ENCODE assay signal across 18 cellular contexts in genomic region chr1:191865479-191865878, GRCh38.
A peak's percentile ranks its signal among the peaks of the same experiment; 100 is the strongest.
DNase-seq lines count a peak whose midpoint lies in the region; ATAC-seq and TF ChIP-seq lines count a peak whose summit lies in the region.
"Had no signal": no experiment of that assay in that cellular context is flagged by ENCODE, and none has a peak within 500 bp of the region (broad histone marks: within the 10 kb centered on the region; RNA-seq: fewer than 3 reads in every experiment).

No MANE protein-coding gene starts in this region.

- no peak overlapping the region for H3K18ac ChIP-seq in IMR-90 (ENCODE audit: low read depth, low read length)

- no peak for TF ChIP-seq POLR2A in breast epithelium (IDR thresholded peaks at IDR 0.05)
- no peak for TF ChIP-seq POLR2A in IMR-90 (IDR thresholded peaks at IDR 0.05; ENCODE audit: low read depth, low read length)

- no peak overlapping the region for H3K14ac ChIP-seq in IMR-90 (replicated peaks; ENCODE audit: low read depth, low read length)

- H3K4me1 Mint-ChIP-seq in MCF 10A (ENCODE audit: insufficient read depth, unreplicated experiment): peaks cover 6% of the 10 kb centered on the region
- H3K4me1 Mint-ChIP-seq: CD4-positive, alpha-beta memory T cell had no signal

- TF ChIP-seq CTCF in MCF 10A (IDR thresholded peaks at IDR 0.05; ENCODE audit: unreplicated experiment) (no peak), breast epithelium (IDR thresholded peaks at IDR 0.05) (no peak), IMR-90 (conservative IDR thresholded peaks at IDR 0.05; ENCODE audit: low read depth, low read length) (no peak), SU-DHL-6 (IDR thresholded peaks at IDR 0.05; ENCODE audit: insufficient read depth, low read length, poor library complexity, severe bottlenecking) (no peak)

- H3K36me3 ChIP-seq in breast epithelium (no peaks in the 10 kb centered on the region), IMR-90 (ENCODE audit: control insufficient read depth, insufficient read depth, low read length) (no peaks in the 10 kb centered on the region), SU-DHL-6 (ENCODE audit: low read length) (0 out of 2 replicates have a peak, but pooled peaks cover 2% of the 10 kb centered on the region)
- H3K36me3 ChIP-seq: HAP-1 had no signal

- no peaks in the 10 kb centered on the region for H3K79me2 ChIP-seq in SU-DHL-6 (ENCODE audit: insufficient read depth, low read length)

- no peak overlapping the region for H3K9ac ChIP-seq in IMR-90 (ENCODE audit: low read depth, low read length)
- no peak overlapping the region for H3K9ac ChIP-seq in SU-DHL-6 (ENCODE audit: low read length)

- H3K56ac ChIP-seq in IMR-90 (ENCODE audit: extremely low read depth, insufficient read depth, low read length): no peak overlapping the region

- H2BK120ac ChIP-seq in IMR-90 (ENCODE audit: low read depth, low read length): no peak overlapping the region

- BruUV-seq in MCF 10A (replicated peaks; lab: Mats Ljungman, UMichigan): no TSS peak
- no TSS peak for BruUV-seq in IMR-90 (replicated peaks; lab: Mats Ljungman, UMichigan)

- no peak overlapping the region for H4K91ac ChIP-seq in IMR-90 (ENCODE audit: insufficient read depth, low read depth, low read length)

- no peak overlapping the region for H2BK20ac ChIP-seq in IMR-90 (ENCODE audit: low read depth, low read length)

- ATAC-seq in IMR-90 (ENCODE audit: low read depth): no peak
- ATAC-seq in left colon: no peak

- no peaks in the 10 kb centered on the region for H3K9me2 ChIP-seq in SU-DHL-6 (replicated peaks; ENCODE audit: insufficient read depth, low read length)

- no peak overlapping the region for H4K5ac ChIP-seq in IMR-90 (ENCODE audit: low read depth, low read length)

- H3K27me3 ChIP-seq in breast epithelium (no peaks in the 10 kb centered on the region), IMR-90 (ENCODE audit: control insufficient read depth, insufficient read depth, low read length) (no peaks in the 10 kb centered on the region), SU-DHL-6 (ENCODE audit: low read length) (no peaks in the 10 kb centered on the region)

- H3K27ac ChIP-seq in breast epithelium (no peak overlapping the region), IMR-90 (ENCODE audit: insufficient read depth, low read length) (no peak overlapping the region), SU-DHL-6 (ENCODE audit: low read depth, low read length) (no peak overlapping the region)

- no CpG with 5 or more reads among the region's 6 CpGs for WGBS in IMR-90 (ENCODE audit: extremely low coverage in 2 of 2, insufficient read length in 1 of 2), 2 experiments

- H3K4me1 ChIP-seq in breast epithelium: no peaks in the 10 kb centered on the region
- no peaks in the 10 kb centered on the region for H3K4me1 ChIP-seq in IMR-90 (ENCODE audit: control insufficient read depth, insufficient read depth, low read length)
- H3K4me1 ChIP-seq: HAP-1 had no signal

- no peak overlapping the region for H2BK5ac ChIP-seq in IMR-90 (ENCODE audit: low read depth, low read length, poor library complexity, severe bottlenecking)

- H3K9me1 ChIP-seq in IMR-90 (ENCODE audit: insufficient read depth, low read length): no peaks in the 10 kb centered on the region

- no peak overlapping the region for H3K4me3 Mint-ChIP-seq in MCF 10A (ENCODE audit: unreplicated experiment)
- H3K4me3 Mint-ChIP-seq: CD4-positive, alpha-beta memory T cell; HFFc6 had no signal

- H3K9me3 ChIP-seq in breast epithelium (peaks cover 0 to 16% of the 10 kb centered on the region in 2 donors), IMR-90 (ENCODE audit: control insufficient read depth, insufficient read depth, low read length) (no peaks in the 10 kb centered on the region), SU-DHL-6 (ENCODE audit: insufficient read depth, low read length) (peaks cover 6% of the 10 kb centered on the region; the same call in 1 of the 2 replicates)
- H3K9me3 ChIP-seq: HAP-1 had no signal

- no peaks in the 10 kb centered on the region for H3K79me1 ChIP-seq in IMR-90 (ENCODE audit: low read depth in 1 of 2, low read length in 2 of 2)

- TF ChIP-seq RAD21 in IMR-90 (IDR thresholded peaks at IDR 0.05; ENCODE audit: low read length): no peak

- H3K4me3 ChIP-seq in breast epithelium (no peak overlapping the region), IMR-90 (ENCODE audit: insufficient read depth, low read depth, low read length) (no peak overlapping the region), SU-DHL-6 (ENCODE audit: insufficient read depth, low read length, poor library complexity, severe bottlenecking) (no peak overlapping the region)
- H3K4me3 ChIP-seq: HAP-1 had no signal

- H3K27me3 Mint-ChIP-seq in MCF 10A (ENCODE audit: insufficient read depth, unreplicated experiment): no peaks in the 10 kb centered on the region
- H3K27me3 Mint-ChIP-seq: CD4-positive, alpha-beta memory T cell had no signal

- H3K4me2 ChIP-seq in IMR-90 (ENCODE audit: low read depth, low read length): no peak overlapping the region
- no peak overlapping the region for H3K4me2 ChIP-seq in SU-DHL-6 (ENCODE audit: low read depth, low read length, poor library complexity, severe bottlenecking)

- CTCF ChIA-PET in MCF 10A (lab: Yijun Ruan, JAX) (no interaction called here), IMR-90 (lab: Yijun Ruan, JAX) (no interaction called here)

- DNase-seq in MCF 10A (ENCODE audit: unreplicated experiment) (no peak), breast epithelium (ENCODE audit: low spot score in 2 of 2) (no peak), IMR-90 (no peak), activated T-cell treated with anti-CD3 and anti-CD28 coated beads for 4 hours (no peak), left colon (no peak)
- no peak for DNase-seq in stimulated activated CD8-positive, alpha-beta memory T cell treated with anti-CD3 and anti-CD28 coated beads, Interleukin-4, amount 100 ng/mL, for 48 hours
- DNase-seq: 8988T; C1 segment of cervical spinal cord; Calu3; CD4-positive, alpha-beta memory T cell; COR-L47; DMS53; DMS79 treated with DMSO at 0.1 percent for 48 hours; GF-D8; GOT3; HFFc6 had no signal

- intact Hi-C loops in MCF 10A (cut with micrococcal nuclease): no loop called here
- intact Hi-C loops in breast epithelium (cut with DNase I; ENCODE audit: low total_unique reads): no loop called here
- intact Hi-C loops in IMR-90 (cut with micrococcal nuclease): no loop called here
- intact Hi-C loops in left colon (cut with DNase I, micrococcal nuclease): no loop called here

- H4K20me1 ChIP-seq in IMR-90 (ENCODE audit: insufficient read depth, low read length): no peaks in the 10 kb centered on the region
- no peaks in the 10 kb centered on the region for H4K20me1 ChIP-seq in SU-DHL-6 (ENCODE audit: low read depth, low read length)

- H3K4ac ChIP-seq in IMR-90 (ENCODE audit: low read depth, low read length): no peak overlapping the region

- H4K8ac ChIP-seq in IMR-90 (ENCODE audit: low read depth in 2 of 2, low read length in 2 of 2): no peak overlapping the region

- no peak overlapping the region for H2AFZ ChIP-seq in IMR-90 (replicated peaks; ENCODE audit: low read length, poor library complexity)
- H2AFZ ChIP-seq in SU-DHL-6 (ENCODE audit: low read depth, low read length, severe bottlenecking): peak overlapping the region; percentile 19

- no peaks in the 10 kb centered on the region for H3K36me3 Mint-ChIP-seq in MCF 10A (ENCODE audit: insufficient read depth, unreplicated experiment)
- H3K36me3 Mint-ChIP-seq: CD4-positive, alpha-beta memory T cell had no signal

- H3K9me3 Mint-ChIP-seq in MCF 10A (ENCODE audit: unreplicated experiment): peaks cover 22% of the 10 kb centered on the region

- H3K23ac ChIP-seq in IMR-90 (ENCODE audit: low read depth, low read length): no peak overlapping the region

- peak overlapping the region; percentile 28 for H3K27ac Mint-ChIP-seq in MCF 10A (ENCODE audit: low read depth, unreplicated experiment)
- H3K27ac Mint-ChIP-seq: CD4-positive, alpha-beta memory T cell; HFFc6 had no signal

- no peak overlapping the region for H2AK9ac ChIP-seq in IMR-90 (replicated peaks; ENCODE audit: low read depth, low read length, poor library complexity)

- in situ Hi-C loops in IMR-90 (cut with MboI; ENCODE audit: low sequenced_read_pairs): no loop called here

- no peaks in the 10 kb centered on the region for H3F3A ChIP-seq in SU-DHL-6 (ENCODE audit: insufficient read depth)

- no peak overlapping the region for H2AK5ac ChIP-seq in IMR-90 (ENCODE audit: low read depth, low read length)

- POLR2A ChIA-PET in MCF 10A (lab: Yijun Ruan, JAX) (no interaction called here), IMR-90 (lab: Charles Lee; ENCODE audit: unreplicated experiment) (no interaction called here)

- H2BK15ac ChIP-seq in IMR-90 (ENCODE audit: low read depth, low read length): no peak overlapping the region

- dilution Hi-C loops in IMR-90 (cut with HindIII; ENCODE audit: low sequenced_read_pairs, unreplicated experiment): no loop called here

TF ChIP-seq in IMR-90, 13 proteins besides CTCF, POLR2A, EP300 and RAD21:
- TF ChIP-seq MXI1 (IDR thresholded peaks at IDR 0.05; ENCODE audit: borderline replicate concordance, low read depth, low read length) (no peak), CEBPB (IDR thresholded peaks at IDR 0.05; ENCODE audit: low read depth, low read length) (peak; percentile 40; the same call in 1 of the 2 replicates), MAFK (IDR thresholded peaks at IDR 0.05; ENCODE audit: low read depth, low read length) (peak; percentile 83), NFE2L2 (IDR thresholded peaks at IDR 0.05; ENCODE audit: low read depth, low read length) (no peak), MAZ (IDR thresholded peaks at IDR 0.05; ENCODE audit: borderline replicate concordance, low read depth, low read length) (no peak)
